ENCODE assay signal across 1 cellular context in the genomic region with DNA sequence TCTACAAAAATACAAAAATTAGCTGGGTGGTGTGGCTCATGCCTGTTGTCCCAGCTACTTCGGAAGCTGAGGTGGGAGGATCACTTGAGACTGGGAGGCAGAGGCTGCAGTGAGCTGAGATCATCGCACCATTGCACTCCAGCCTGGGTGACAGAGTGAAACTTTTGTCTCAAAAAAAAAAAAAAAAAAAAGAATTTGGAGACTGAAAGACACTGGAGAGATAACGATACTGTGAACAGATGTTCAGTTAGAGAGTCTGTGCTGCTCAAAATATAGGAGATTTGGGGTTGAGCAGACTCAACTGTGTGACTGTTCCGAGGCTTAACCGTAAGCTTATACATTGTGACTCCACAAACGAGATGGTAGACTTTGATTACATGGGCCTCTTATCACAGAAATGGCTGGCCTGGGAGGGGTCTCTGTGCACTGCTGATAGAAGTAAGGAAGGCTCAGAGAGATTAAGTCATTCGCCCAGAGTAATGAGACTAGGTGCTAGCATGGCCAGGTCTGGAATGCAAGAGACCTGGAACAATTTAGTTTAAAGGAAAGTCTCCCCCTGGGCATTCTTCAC.
A peak's percentile ranks its signal among the peaks of the same experiment; 100 is the strongest.
TF ChIP-seq lines count a peak whose summit lies in the region.

No MANE protein-coding gene starts in this region.

TF ChIP-seq in K562, 482 proteins besides CTCF, POLR2A, EP300 and RAD21 (continued from another document and continues in another):
- TF ChIP-seq HMGXB4 (CRISPR knock-in tag; IDR thresholded peaks at IDR 0.05) (no peak), MGA (IDR thresholded peaks at IDR 0.05) (no peak), ADNP (tag; IDR thresholded peaks at IDR 0.05) (peak; percentile 67), NONO (IDR thresholded peaks at IDR 0.05; ENCODE audit: low read depth in 2 of 2, low read length in 1 of 2) (no peak), CC2D1A (IDR thresholded peaks at IDR 0.05) (peak; percentile 58; the same call in 1 of the 2 replicates), ZNF165 (CRISPR knock-in tag; IDR thresholded peaks at IDR 0.05; ENCODE audit: borderline replicate concordance) (no peak), BCLAF1 (IDR thresholded peaks at IDR 0.05; ENCODE audit: borderline replicate concordance in 1 of 2, control insufficient read depth in 1 of 2, low read depth in 2 of 2, low read length in 1 of 2) (no peak), KHSRP (IDR thresholded peaks at IDR 0.05) (no peak), ZFP36 (IDR thresholded peaks at IDR 0.05; ENCODE audit: low read depth, low read length, partially characterized antibody) (no peak), SLC30A9 (CRISPR knock-in tag; IDR thresholded peaks at IDR 0.05) (no peak), HMG20B (CRISPR knock-in tag; IDR thresholded peaks at IDR 0.05) (no peak), BCOR (IDR thresholded peaks at IDR 0.05) (no peak), MXI1 (IDR thresholded peaks at IDR 0.05; ENCODE audit: low read depth, low read length) (no peak), SP2 (IDR thresholded peaks at IDR 0.05; ENCODE audit: extremely low read depth, low read depth, low read length, poor library complexity, severe bottlenecking) (no peak), HNRNPK (IDR thresholded peaks at IDR 0.05; ENCODE audit: low read depth, low read length, poor library complexity, severe bottlenecking) (no peak), NFIC (IDR thresholded peaks at IDR 0.05) (peak; percentile 63; the same call in 1 of the 2 replicates), HDAC2 (IDR thresholded peaks at IDR 0.05) (peak; percentile 64), GATAD2A (IDR thresholded peaks at IDR 0.05) (peak; percentile 69), ATF7 (IDR thresholded peaks at IDR 0.05) (peak; percentile 60), ZBTB7A (IDR thresholded peaks at IDR 0.05; ENCODE audit: borderline replicate concordance, control insufficient read depth, low read depth, low read length) (peak; percentile 58; the same call in 1 of the 2 replicates)
- TF ChIP-seq, protein P1, sequence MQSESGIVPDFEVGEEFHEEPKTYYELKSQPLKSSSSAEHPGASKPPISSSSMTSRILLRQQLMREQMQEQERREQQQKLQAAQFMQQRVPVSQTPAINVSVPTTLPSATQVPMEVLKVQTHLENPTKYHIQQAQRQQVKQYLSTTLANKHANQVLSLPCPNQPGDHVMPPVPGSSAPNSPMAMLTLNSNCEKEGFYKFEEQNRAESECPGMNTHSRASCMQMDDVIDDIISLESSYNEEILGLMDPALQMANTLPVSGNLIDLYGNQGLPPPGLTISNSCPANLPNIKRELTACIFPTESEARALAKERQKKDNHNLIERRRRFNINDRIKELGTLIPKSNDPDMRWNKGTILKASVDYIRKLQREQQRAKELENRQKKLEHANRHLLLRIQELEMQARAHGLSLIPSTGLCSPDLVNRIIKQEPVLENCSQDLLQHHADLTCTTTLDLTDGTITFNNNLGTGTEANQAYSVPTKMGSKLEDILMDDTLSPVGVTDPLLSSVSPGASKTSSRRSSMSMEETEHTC (IDR thresholded peaks at IDR 0.05): no peak
- TF ChIP-seq, protein P2, sequence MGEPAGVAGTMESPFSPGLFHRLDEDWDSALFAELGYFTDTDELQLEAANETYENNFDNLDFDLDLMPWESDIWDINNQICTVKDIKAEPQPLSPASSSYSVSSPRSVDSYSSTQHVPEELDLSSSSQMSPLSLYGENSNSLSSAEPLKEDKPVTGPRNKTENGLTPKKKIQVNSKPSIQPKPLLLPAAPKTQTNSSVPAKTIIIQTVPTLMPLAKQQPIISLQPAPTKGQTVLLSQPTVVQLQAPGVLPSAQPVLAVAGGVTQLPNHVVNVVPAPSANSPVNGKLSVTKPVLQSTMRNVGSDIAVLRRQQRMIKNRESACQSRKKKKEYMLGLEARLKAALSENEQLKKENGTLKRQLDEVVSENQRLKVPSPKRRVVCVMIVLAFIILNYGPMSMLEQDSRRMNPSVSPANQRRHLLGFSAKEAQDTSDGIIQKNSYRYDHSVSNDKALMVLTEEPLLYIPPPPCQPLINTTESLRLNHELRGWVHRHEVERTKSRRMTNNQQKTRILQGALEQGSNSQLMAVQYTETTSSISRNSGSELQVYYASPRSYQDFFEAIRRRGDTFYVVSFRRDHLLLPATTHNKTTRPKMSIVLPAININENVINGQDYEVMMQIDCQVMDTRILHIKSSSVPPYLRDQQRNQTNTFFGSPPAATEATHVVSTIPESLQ (CRISPR knock-in tag; IDR thresholded peaks at IDR 0.05): no peak
- TF ChIP-seq, protein P3, sequence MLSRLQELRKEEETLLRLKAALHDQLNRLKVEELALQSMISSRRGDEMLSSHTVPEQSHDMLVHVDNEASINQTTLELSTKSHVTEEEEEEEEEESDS (CRISPR knock-in tag; IDR thresholded peaks at IDR 0.05): no peak
- TF ChIP-seq, protein P4, sequence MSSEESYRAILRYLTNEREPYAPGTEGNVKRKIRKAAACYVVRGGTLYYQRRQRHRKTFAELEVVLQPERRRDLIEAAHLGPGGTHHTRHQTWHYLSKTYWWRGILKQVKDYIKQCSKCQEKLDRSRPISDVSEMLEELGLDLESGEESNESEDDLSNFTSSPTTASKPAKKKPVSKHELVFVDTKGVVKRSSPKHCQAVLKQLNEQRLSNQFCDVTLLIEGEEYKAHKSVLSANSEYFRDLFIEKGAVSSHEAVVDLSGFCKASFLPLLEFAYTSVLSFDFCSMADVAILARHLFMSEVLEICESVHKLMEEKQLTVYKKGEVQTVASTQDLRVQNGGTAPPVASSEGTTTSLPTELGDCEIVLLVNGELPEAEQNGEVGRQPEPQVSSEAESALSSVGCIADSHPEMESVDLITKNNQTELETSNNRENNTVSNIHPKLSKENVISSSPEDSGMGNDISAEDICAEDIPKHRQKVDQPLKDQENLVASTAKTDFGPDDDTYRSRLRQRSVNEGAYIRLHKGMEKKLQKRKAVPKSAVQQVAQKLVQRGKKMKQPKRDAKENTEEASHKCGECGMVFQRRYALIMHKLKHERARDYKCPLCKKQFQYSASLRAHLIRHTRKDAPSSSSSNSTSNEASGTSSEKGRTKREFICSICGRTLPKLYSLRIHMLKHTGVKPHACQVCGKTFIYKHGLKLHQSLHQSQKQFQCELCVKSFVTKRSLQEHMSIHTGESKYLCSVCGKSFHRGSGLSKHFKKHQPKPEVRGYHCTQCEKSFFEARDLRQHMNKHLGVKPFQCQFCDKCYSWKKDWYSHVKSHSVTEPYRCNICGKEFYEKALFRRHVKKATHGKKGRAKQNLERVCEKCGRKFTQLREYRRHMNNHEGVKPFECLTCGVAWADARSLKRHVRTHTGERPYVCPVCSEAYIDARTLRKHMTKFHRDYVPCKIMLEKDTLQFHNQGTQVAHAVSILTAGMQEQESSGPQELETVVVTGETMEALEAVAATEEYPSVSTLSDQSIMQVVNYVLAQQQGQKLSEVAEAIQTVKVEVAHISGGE (CRISPR knock-in tag; IDR thresholded peaks at IDR 0.05): peak in 1 of 3 experiments; percentile 38; a peak in 1 of 6 replicates
- TF ChIP-seq, protein P5, sequence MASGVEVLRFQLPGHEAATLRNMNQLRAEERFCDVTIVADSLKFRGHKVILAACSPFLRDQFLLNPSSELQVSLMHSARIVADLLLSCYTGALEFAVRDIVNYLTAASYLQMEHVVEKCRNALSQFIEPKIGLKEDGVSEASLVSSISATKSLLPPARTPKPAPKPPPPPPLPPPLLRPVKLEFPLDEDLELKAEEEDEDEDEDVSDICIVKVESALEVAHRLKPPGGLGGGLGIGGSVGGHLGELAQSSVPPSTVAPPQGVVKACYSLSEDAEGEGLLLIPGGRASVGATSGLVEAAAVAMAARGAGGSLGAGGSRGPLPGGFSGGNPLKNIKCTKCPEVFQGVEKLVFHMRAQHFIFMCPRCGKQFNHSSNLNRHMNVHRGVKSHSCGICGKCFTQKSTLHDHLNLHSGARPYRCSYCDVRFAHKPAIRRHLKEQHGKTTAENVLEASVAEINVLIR (CRISPR knock-in tag; IDR thresholded peaks at IDR 0.05): no peak
